ENCODE assay signal across 33 cellular contexts in genomic region chr5:135163964-135164363, GRCh38.
"Had no signal": no experiment of that assay in that cellular context is flagged by ENCODE, and none has a peak within 500 bp of the region (broad histone marks: within the 10 kb centered on the region; RNA-seq: fewer than 3 reads in every experiment).

No MANE protein-coding gene starts in this region.

- H3K27me3 ChIP-seq: MG63 had no signal

- H3K36me3 ChIP-seq: MG63 had no signal

- H3K4me3 ChIP-seq: MG63 had no signal

- DNase-seq: Karpas-422, Kasumi-1, MG63, MM.1S, NCI-H1092, NCI-H1092 treated with DMSO at 0.1 percent for 48 hours, NCI-H1105, NCI-H1105 treated with DMSO at 0.1 percent for 48 hours, NCI-H1417, NCI-H1417 treated with DMSO at 0.1 percent for 48 hours, NCI-H1436, NCI-H1436 treated with DMSO at 0.1 percent for 48 hours, NCI-H146, NCI-H1694, NCI-H1694 treated with DMSO at 0.1 percent for 48 hours, NCI-H187, NCI-H187 treated with DMSO at 0.1 percent for 48 hours, NCI-H1930, NCI-H2029, NCI-H2029 treated with DMSO at 0.1 percent for 48 hours, NCI-H2081, NCI-H2081 treated with DMSO at 0.1 percent for 48 hours, NCI-H2107, NCI-H2171, NCI-H2171 treated with DMSO at 0.1 percent for 48 hours, NCI-H2227 treated with DMSO at 0.1 percent for 48 hours, NCI-H226, NCI-H345, NCI-H446, NCI-H446 treated with DMSO at 0.1 percent for 48 hours, NCI-H510A, NCI-H510A treated with DMSO at 0.1 percent for 48 hours, NCI-H524 had no signal
